Comparison of ENCODE assay signal across 1 cellular context in the genomic region with DNA sequence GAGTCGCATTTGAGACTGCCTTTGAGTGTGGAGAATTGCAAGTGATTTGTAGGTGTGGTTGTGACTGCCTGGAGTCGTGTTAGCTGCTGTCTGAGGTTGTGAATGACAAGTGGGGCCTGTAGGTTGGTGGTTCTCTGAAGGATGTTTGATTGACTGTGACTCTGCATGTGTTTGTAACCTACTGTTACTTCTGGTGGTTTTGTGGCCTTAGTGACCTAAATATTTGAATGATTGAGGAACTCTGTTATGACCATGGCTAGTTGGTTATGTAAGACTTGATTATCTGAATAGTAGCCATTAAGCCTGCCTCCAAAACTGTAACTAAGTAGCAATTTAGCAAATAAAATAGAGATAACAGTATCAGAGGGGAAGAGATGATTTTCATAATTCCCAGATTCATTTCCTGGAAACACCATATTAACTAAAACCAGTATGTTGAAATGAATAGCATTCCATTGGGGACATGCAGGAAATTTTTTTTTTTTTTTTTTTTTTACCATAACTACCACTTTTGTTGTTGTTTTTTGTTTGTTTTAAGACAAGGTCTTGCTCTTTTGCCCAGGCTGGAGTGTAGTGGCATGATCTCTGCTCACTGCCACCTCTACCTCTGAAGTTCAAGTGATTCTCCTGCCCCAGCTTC.
TF ChIP-seq lines count a peak whose summit lies in the region.

No MANE protein-coding gene starts in this region.

TF ChIP-seq in SK-N-SH treated with all-trans-retinoic acid at 6 μM for 48 hours, 23 proteins besides CTCF, POLR2A, EP300 and RAD21 (continued from another document):
- TF ChIP-seq, protein P1, sequence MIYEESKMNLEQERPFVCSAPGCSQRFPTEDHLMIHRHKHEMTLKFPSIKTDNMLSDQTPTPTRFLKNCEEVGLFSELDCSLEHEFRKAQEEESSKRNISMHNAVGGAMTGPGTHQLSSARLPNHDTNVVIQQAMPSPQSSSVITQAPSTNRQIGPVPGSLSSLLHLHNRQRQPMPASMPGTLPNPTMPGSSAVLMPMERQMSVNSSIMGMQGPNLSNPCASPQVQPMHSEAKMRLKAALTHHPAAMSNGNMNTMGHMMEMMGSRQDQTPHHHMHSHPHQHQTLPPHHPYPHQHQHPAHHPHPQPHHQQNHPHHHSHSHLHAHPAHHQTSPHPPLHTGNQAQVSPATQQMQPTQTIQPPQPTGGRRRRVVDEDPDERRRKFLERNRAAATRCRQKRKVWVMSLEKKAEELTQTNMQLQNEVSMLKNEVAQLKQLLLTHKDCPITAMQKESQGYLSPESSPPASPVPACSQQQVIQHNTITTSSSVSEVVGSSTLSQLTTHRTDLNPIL (CRISPR knock-in tag; IDR thresholded peaks at IDR 0.05; ENCODE audit: low read depth), result no peak
- TF ChIP-seq ESRRG (CRISPR knock-in tag; IDR thresholded peaks at IDR 0.05) (no peak), PPARA (CRISPR knock-in tag; IDR thresholded peaks at IDR 0.05; ENCODE audit: borderline replicate concordance) (no peak), CSDC2 (CRISPR knock-in tag; IDR thresholded peaks at IDR 0.05) (no peak), OSR1 (CRISPR knock-in tag; IDR thresholded peaks at IDR 0.05) (no peak), SNAI2 (CRISPR knock-in tag; IDR thresholded peaks at IDR 0.05) (no peak), ARNTL (CRISPR knock-in tag; IDR thresholded peaks at IDR 0.05; ENCODE audit: borderline replicate concordance, low read depth) (no peak), ZNF70 (CRISPR knock-in tag; IDR thresholded peaks at IDR 0.05) (no peak), ZNF565 (CRISPR knock-in tag; conservative IDR thresholded peaks at IDR 0.05; ENCODE audit: low read depth) (no peak), ZFP30 (CRISPR knock-in tag; IDR thresholded peaks at IDR 0.05) (no peak), ZNF8 (CRISPR knock-in tag; IDR thresholded peaks at IDR 0.05) (no peak)
- TF ChIP-seq, protein P2, sequence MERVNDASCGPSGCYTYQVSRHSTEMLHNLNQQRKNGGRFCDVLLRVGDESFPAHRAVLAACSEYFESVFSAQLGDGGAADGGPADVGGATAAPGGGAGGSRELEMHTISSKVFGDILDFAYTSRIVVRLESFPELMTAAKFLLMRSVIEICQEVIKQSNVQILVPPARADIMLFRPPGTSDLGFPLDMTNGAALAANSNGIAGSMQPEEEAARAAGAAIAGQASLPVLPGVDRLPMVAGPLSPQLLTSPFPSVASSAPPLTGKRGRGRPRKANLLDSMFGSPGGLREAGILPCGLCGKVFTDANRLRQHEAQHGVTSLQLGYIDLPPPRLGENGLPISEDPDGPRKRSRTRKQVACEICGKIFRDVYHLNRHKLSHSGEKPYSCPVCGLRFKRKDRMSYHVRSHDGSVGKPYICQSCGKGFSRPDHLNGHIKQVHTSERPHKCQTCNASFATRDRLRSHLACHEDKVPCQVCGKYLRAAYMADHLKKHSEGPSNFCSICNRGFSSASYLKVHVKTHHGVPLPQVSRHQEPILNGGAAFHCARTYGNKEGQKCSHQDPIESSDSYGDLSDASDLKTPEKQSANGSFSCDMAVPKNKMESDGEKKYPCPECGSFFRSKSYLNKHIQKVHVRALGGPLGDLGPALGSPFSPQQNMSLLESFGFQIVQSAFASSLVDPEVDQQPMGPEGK (CRISPR knock-in tag; IDR thresholded peaks at IDR 0.05; ENCODE audit: borderline replicate concordance), result no peak
- TF ChIP-seq, protein P3, sequence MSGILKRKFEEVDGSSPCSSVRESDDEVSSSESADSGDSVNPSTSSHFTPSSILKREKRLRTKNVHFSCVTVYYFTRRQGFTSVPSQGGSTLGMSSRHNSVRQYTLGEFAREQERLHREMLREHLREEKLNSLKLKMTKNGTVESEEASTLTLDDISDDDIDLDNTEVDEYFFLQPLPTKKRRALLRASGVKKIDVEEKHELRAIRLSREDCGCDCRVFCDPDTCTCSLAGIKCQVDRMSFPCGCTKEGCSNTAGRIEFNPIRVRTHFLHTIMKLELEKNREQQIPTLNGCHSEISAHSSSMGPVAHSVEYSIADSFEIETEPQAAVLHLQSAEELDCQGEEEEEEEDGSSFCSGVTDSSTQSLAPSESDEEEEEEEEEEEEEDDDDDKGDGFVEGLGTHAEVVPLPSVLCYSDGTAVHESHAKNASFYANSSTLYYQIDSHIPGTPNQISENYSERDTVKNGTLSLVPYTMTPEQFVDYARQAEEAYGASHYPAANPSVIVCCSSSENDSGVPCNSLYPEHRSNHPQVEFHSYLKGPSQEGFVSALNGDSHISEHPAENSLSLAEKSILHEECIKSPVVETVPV (CRISPR knock-in tag; IDR thresholded peaks at IDR 0.05), result no peak
